Comparison of ENCODE assay signal across 14 cellular contexts in the genomic region with DNA sequence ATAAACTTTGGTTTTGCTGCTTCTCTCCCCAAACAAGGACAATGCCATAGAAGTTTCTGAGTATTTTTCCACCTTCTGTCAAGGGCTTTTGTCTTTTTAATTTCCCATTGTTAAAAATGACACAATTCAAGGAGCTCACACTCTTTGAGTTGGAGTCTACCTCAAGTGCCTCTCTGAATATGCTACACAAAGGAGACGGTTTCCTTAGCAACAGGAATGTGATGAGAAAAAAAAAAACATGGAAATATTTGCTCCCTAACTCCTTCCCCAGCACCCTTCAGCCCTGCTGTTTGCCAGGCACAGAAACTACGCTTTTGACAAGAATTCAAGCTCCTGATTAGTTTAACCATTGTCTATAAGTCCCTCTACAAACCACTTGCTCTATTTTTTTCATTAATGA.
"Had no signal": no experiment of that assay in that cellular context is flagged by ENCODE, and none has a peak within 500 bp of the region (broad histone marks: within the 10 kb centered on the region; RNA-seq: fewer than 3 reads in every experiment).

No MANE protein-coding gene starts in this region.

- DNase-seq: activated CD4-positive, alpha-beta T cell treated with anti-CD3 and anti-CD28 coated beads for 4 hours; activated CD8-positive, alpha-beta memory T cell treated with anti-CD3 and anti-CD28 coated beads for 24 hours; activated naive CD4-positive, alpha-beta T cell treated with Interleukin-2 at 50 U/mL for 16 hours; effector CD4-positive, alpha-beta T cell; gastrocnemius medialis; midbrain; naive B cell; stimulated activated CD4-positive, alpha-beta T cell treated with anti-CD3 and anti-CD28 coated beads, Interleukin-4, amount 100 ng/mL, for 1 hour; stimulated activated CD8-positive, alpha-beta memory T cell treated with anti-CD3 and anti-CD28 coated beads, Interleukin-4, amount 100 ng/mL, for 48 hours; stimulated activated naive CD8-positive, alpha-beta T cell treated with anti-CD3 and anti-CD28 coated beads, Interleukin-15, Interleukin-2, amounts not matched to agents 100 U/mL and 50 U/mL, for 24 hours; T1000; upper lobe of right lung had no signal

- H3K36me3 ChIP-seq: gastrocnemius medialis, suprapubic skin, upper lobe of right lung had no signal

- H3K4me3 ChIP-seq: gastrocnemius medialis, suprapubic skin, upper lobe of right lung had no signal

- ATAC-seq: gastrocnemius medialis; stimulated activated naive CD8-positive, alpha-beta T cell treated with anti-CD3 and anti-CD28 coated beads, Interleukin-15, Interleukin-2, amounts not matched to agents 100 U/mL and 50 U/mL, for 24 hours; upper lobe of right lung had no signal

- H3K36me3 Mint-ChIP-seq: naive B cell had no signal

- H3K27ac Mint-ChIP-seq: naive B cell had no signal

- H3K4me3 Mint-ChIP-seq: naive B cell had no signal

- H3K9me3 Mint-ChIP-seq: naive B cell had no signal

- H3K27me3 ChIP-seq: gastrocnemius medialis, suprapubic skin, upper lobe of right lung had no signal

- H3K27ac ChIP-seq: gastrocnemius medialis, suprapubic skin, upper lobe of right lung, VCaP had no signal

- H3K27me3 Mint-ChIP-seq: naive B cell had no signal

- H3K4me1 Mint-ChIP-seq: naive B cell had no signal

- H3K4me1 ChIP-seq: suprapubic skin, upper lobe of right lung had no signal
